ENCODE assay signal across 22 cellular contexts in genomic region chr2:1663621-1664020, GRCh38.
A peak's percentile ranks its signal among the peaks of the same experiment; 100 is the strongest.
DNase-seq lines count a peak whose midpoint lies in the region; ATAC-seq and TF ChIP-seq lines count a peak whose summit lies in the region.
"Had no signal": no experiment of that assay in that cellular context is flagged by ENCODE, and none has a peak within 500 bp of the region (broad histone marks: within the 10 kb centered on the region; RNA-seq: fewer than 3 reads in every experiment).

No MANE protein-coding gene starts in this region.

- H3K9ac ChIP-seq in HUES6 (ENCODE audit: low read length) (no peak overlapping the region), SK-N-MC (ENCODE audit: insufficient read length) (no peak overlapping the region), smooth muscle cell (ENCODE audit: low read depth) (no peak overlapping the region)
- H3K9ac ChIP-seq: SK-N-SH had no signal

- no peak overlapping the region for H2AFZ ChIP-seq in smooth muscle cell (ENCODE audit: low read depth)

- H3K27ac Mint-ChIP-seq in progenitor cell of endocrine pancreas: peak overlapping the region; percentile 81
- H3K27ac Mint-ChIP-seq: B cell; CD4-positive, CD25-positive, alpha-beta regulatory T cell had no signal

- no peak overlapping the region for H3K4me3 Mint-ChIP-seq in progenitor cell of endocrine pancreas (ENCODE audit: low read depth)
- H3K4me3 Mint-ChIP-seq: B cell; CD4-positive, CD25-positive, alpha-beta regulatory T cell had no signal

- no peak overlapping the region for H3K4me2 ChIP-seq in smooth muscle cell
- H3K4me2 ChIP-seq: SK-N-SH had no signal

- no peak for DNase-seq in SK-N-MC (ENCODE audit: low read depth, low spot score)
- DNase-seq in left lobe of liver (ENCODE audit: low spot score): peak; percentile 40
- no peak for DNase-seq in progenitor cell of endocrine pancreas (ENCODE audit: low spot score, unreplicated experiment)
- DNase-seq in H7: no peak
- no peak for DNase-seq in smooth muscle cell (lab: John Stamatoyannopoulos, UW; ENCODE audit: unreplicated experiment)
- DNase-seq: CD4-positive, CD25-positive, alpha-beta regulatory T cell; DMS79; HCEC 1CT; NCI-H1436 treated with DMSO at 0.1 percent for 48 hours; NCI-H2029 treated with DMSO at 0.1 percent for 48 hours; NCI-H2171 treated with DMSO at 0.1 percent for 48 hours; NCI-H446 treated with DMSO at 0.1 percent for 48 hours; NK-92 treated with Interleukin-12 subunit alpha and Interleukin-12 subunit beta, amount 100 ng/mL, for 24 hours; OCI-M1; RPMI8226; SK-N-SH had no signal

- ATAC-seq in left lobe of liver (no peak), HG03342 (IDR thresholded peaks at IDR 0.05; ENCODE audit: unreplicated experiment) (no peak), GM19463 (IDR thresholded peaks at IDR 0.05; ENCODE audit: unreplicated experiment) (no peak)
- ATAC-seq: K562 had no signal

- no peak overlapping the region for H3K4me3 ChIP-seq in HUES6 (ENCODE audit: low read depth, low read length)
- no peak overlapping the region for H3K4me3 ChIP-seq in SK-N-MC
- no peak overlapping the region for H3K4me3 ChIP-seq in H7 (ENCODE audit: insufficient read depth, low read depth, low read length)
- no peak overlapping the region for H3K4me3 ChIP-seq in smooth muscle cell
- H3K4me3 ChIP-seq: K562 had no signal

- no peaks in the 10 kb centered on the region for H3K9me3 ChIP-seq in HUES6 (ENCODE audit: control insufficient read depth, insufficient read depth, low read depth, low read length)
- H3K9me3 ChIP-seq in SK-N-MC (ENCODE audit: low read depth, low read length): no peaks in the 10 kb centered on the region
- no peaks in the 10 kb centered on the region for H3K9me3 ChIP-seq in smooth muscle cell (replicated peaks; ENCODE audit: low read depth)
- H3K9me3 ChIP-seq: SK-N-SH had no signal

- H3K27me3 ChIP-seq in HUES6 (ENCODE audit: control insufficient read depth, insufficient read depth, low read length): no peaks in the 10 kb centered on the region
- no peaks in the 10 kb centered on the region for H3K27me3 ChIP-seq in H7 (ENCODE audit: control insufficient read depth, insufficient read depth, low read length)
- no peaks in the 10 kb centered on the region for H3K27me3 ChIP-seq in smooth muscle cell (ENCODE audit: low read depth)

- peaks cover 45% of the 10 kb centered on the region for H4K20me1 ChIP-seq in smooth muscle cell (ENCODE audit: low read depth)

- no peaks in the 10 kb centered on the region for H3K27me3 Mint-ChIP-seq in progenitor cell of endocrine pancreas
- H3K27me3 Mint-ChIP-seq: B cell; CD4-positive, CD25-positive, alpha-beta regulatory T cell had no signal

- H3K36me3 ChIP-seq in HUES6 (ENCODE audit: control insufficient read depth, insufficient read depth, low read length): peaks cover 79% of the 10 kb centered on the region
- peaks cover 83% of the 10 kb centered on the region for H3K36me3 ChIP-seq in SK-N-MC (ENCODE audit: insufficient read depth, low read length)
- peaks cover 26% of the 10 kb centered on the region for H3K36me3 ChIP-seq in H7 (replicated peaks; ENCODE audit: control insufficient read depth, insufficient read depth, low read length)
- H3K36me3 ChIP-seq in smooth muscle cell (ENCODE audit: low read depth): peaks cover 20% of the 10 kb centered on the region

- peaks cover 21% of the 10 kb centered on the region for H3K79me2 ChIP-seq in smooth muscle cell (ENCODE audit: low read depth)

- H3K4me1 Mint-ChIP-seq in progenitor cell of endocrine pancreas (ENCODE audit: low read depth): peaks cover 10% of the 10 kb centered on the region
- H3K4me1 Mint-ChIP-seq: B cell; CD4-positive, CD25-positive, alpha-beta regulatory T cell had no signal

- 96% methylated on average over 16 of the region's 16 CpGs for WGBS in smooth muscle cell (ENCODE audit: low lambda C conversion rate)

- no peaks in the 10 kb centered on the region for H3K9me3 Mint-ChIP-seq in progenitor cell of endocrine pancreas (ENCODE audit: low read depth)
- H3K9me3 Mint-ChIP-seq: CD4-positive, CD25-positive, alpha-beta regulatory T cell had no signal

- no peak for TF ChIP-seq CTCF in progenitor cell of endocrine pancreas (IDR thresholded peaks at IDR 0.05; ENCODE audit: unreplicated experiment)
- TF ChIP-seq CTCF in smooth muscle cell (IDR thresholded peaks at IDR 0.05; ENCODE audit: borderline replicate concordance, insufficient read depth, poor library complexity, severe bottlenecking): no peak

- H3K4me1 ChIP-seq in HUES6 (ENCODE audit: control insufficient read depth, insufficient read depth, low read length) (no peaks in the 10 kb centered on the region; the same call in 1 of the 2 replicates), smooth muscle cell (ENCODE audit: low read depth) (no peaks in the 10 kb centered on the region)

- H3F3A ChIP-seq in smooth muscle cell (ENCODE audit: low read depth): no peaks in the 10 kb centered on the region

- H3K36me3 Mint-ChIP-seq in progenitor cell of endocrine pancreas (ENCODE audit: insufficient read depth): peaks cover 36% of the 10 kb centered on the region
- H3K36me3 Mint-ChIP-seq: CD4-positive, CD25-positive, alpha-beta regulatory T cell had no signal

- H3K27ac ChIP-seq in HUES6 (ENCODE audit: low read depth, low read length) (0 out of 2 replicates have a peak overlapping the region, but pooled peaks have one; percentile 28), SK-N-MC (peak overlapping the region; percentile 57; the same call in 1 of the 2 replicates), smooth muscle cell (ENCODE audit: low read depth) (no peak overlapping the region)
- H3K27ac ChIP-seq: HL-60 had no signal
